Comparison of ENCODE assay signal across 16 cellular contexts in the genomic region with DNA sequence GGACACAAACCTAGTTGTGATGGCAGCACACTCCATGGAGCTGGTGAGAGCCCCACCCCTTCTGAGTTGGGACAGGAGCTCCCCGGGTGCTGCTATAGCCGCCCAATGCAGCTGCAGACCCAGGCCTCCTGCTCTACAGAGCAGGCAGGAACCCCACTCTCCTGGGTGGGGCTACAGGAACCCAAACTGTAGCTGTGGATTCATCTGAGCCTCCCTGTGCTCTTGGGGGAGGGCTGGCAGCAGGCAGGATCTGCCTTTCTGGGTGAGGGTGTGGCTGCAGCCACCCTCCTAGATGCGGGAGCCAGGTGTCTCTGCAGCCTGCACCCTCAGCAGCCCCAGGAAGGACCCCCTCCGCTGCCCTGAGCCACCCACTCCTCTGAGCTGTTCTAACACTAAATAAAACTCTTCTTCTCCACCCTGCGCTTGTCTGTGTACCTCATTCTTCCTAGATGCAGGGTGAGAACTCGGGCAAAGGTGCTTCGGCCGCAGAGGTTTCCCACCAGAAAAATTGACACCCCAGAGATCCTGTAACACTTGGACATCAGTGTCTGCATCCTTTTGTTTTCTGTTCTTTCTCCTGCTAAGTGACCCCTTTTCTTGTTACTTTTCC. TPM values are rescaled to one million over a fixed set of nuclear protein-coding genes. Genes with fewer than 3 reads are reported as not detected.
DNase-seq lines count a peak whose midpoint lies in the region; TF ChIP-seq lines count a peak whose summit lies in the region.
"Had no signal": no experiment of that assay in that cellular context is flagged by ENCODE, and none has a peak within 500 bp of the region (broad histone marks: within the 10 kb centered on the region; RNA-seq: fewer than 3 reads in every experiment).

No MANE protein-coding gene starts in this region.

- H3K4me3 Mint-ChIP-seq in mesothelial cell of epicardium: no peak overlapping the region
- H3K4me3 Mint-ChIP-seq: brain; effector memory CD8-positive, alpha-beta T cell had no signal

- peak overlapping the region; percentile 43; the same call in 1 of the 2 replicates for H2AFZ ChIP-seq in Loucy (ENCODE audit: low read length)
- peak overlapping the region; percentile 81 for H2AFZ ChIP-seq in mammary epithelial cell (ENCODE audit: low read depth, low read length)

- no peaks in the 10 kb centered on the region for H3K27me3 Mint-ChIP-seq in mesothelial cell of epicardium (ENCODE audit: low read depth)

- dilution Hi-C loops in mammary epithelial cell (cut with HindIII; ENCODE audit: low sequenced_read_pairs): no loop called here

- H3K27ac Mint-ChIP-seq in mesothelial cell of epicardium: peak overlapping the region; percentile 88
- H3K27ac Mint-ChIP-seq: effector memory CD8-positive, alpha-beta T cell had no signal

- H3K27me3 ChIP-seq in Loucy (ENCODE audit: insufficient read depth, low read length, poor library complexity, severe bottlenecking) (no peaks in the 10 kb centered on the region), mammary epithelial cell (ENCODE audit: insufficient read depth, low read length) (no peaks in the 10 kb centered on the region)
- H3K27me3 ChIP-seq: spleen had no signal

- H3K4me1 ChIP-seq in Loucy (ENCODE audit: insufficient read depth, low read length, poor library complexity, severe bottlenecking) (no peaks in the 10 kb centered on the region), mammary epithelial cell (ENCODE audit: insufficient read depth, low read length) (peaks cover 23% of the 10 kb centered on the region)
- H3K4me1 ChIP-seq: spleen had no signal

- no peaks in the 10 kb centered on the region for H3K9me3 Mint-ChIP-seq in mesothelial cell of epicardium
- H3K9me3 Mint-ChIP-seq: effector memory CD8-positive, alpha-beta T cell had no signal

- H3K9me3 ChIP-seq in Loucy (ENCODE audit: insufficient read depth, low read depth, low read length) (no peaks in the 10 kb centered on the region), mammary epithelial cell (replicated peaks; ENCODE audit: insufficient read depth, low read length) (no peaks in the 10 kb centered on the region)
- H3K9me3 ChIP-seq: spleen had no signal

- TF ChIP-seq CTCF in Loucy (conservative IDR thresholded peaks at IDR 0.05; ENCODE audit: low read length) (no peak), mammary epithelial cell (conservative IDR thresholded peaks at IDR 0.05 in 1 of 2, IDR thresholded peaks at IDR 0.05 in 1 of 2; ENCODE audit: extremely low read depth in 1 of 2, insufficient read depth in 1 of 2, low read depth in 1 of 2, low read length in 2 of 2) (no peak), mesothelial cell of epicardium (IDR thresholded peaks at IDR 0.05; ENCODE audit: unreplicated experiment) (no peak)

- H3K9me2 ChIP-seq in Loucy (replicated peaks; ENCODE audit: low read depth, low read length): no peaks in the 10 kb centered on the region

- intact Hi-C loops in mammary epithelial cell (cut with micrococcal nuclease): loop anchor here (1.0 kb wide), 1 partner anchor 80 kb away; the partner anchor contains the start of gene NHLRC1

- H3K4me2 ChIP-seq in Loucy (ENCODE audit: low read depth, low read length, poor library complexity, severe bottlenecking) (no peak overlapping the region), mammary epithelial cell (ENCODE audit: insufficient read depth, low read depth, low read length) (peak overlapping the region; percentile 7)

- H3K4me3 ChIP-seq in Loucy (ENCODE audit: low read length, poor library complexity, severe bottlenecking): no peak overlapping the region
- no peak overlapping the region for H3K4me3 ChIP-seq in mammary epithelial cell (replicated peaks in 1 of 3; ENCODE audit: insufficient read depth in 1 of 3, low read depth in 2 of 3, low read length in 3 of 3)
- H3K4me3 ChIP-seq: SK-N-MC, spleen had no signal

- H3K36me3 ChIP-seq in Loucy (ENCODE audit: insufficient read depth, low read length): no peaks in the 10 kb centered on the region
- no peaks in the 10 kb centered on the region for H3K36me3 ChIP-seq in mammary epithelial cell (ENCODE audit: insufficient read depth, low read length)
- H3K36me3 ChIP-seq: spleen had no signal

- peak overlapping the region; percentile 17 for H3K27ac ChIP-seq in mammary epithelial cell (ENCODE audit: insufficient read depth, low read depth, low read length)
- peak overlapping the region; percentile 27 for H3K27ac ChIP-seq in temporal lobe (ENCODE audit: low read depth, low read length)
- H3K27ac ChIP-seq: SK-N-MC, spleen had no signal

- no peaks in the 10 kb centered on the region for H4K20me1 ChIP-seq in Loucy (ENCODE audit: insufficient read depth, low read length, poor library complexity, severe bottlenecking)
- no peaks in the 10 kb centered on the region for H4K20me1 ChIP-seq in mammary epithelial cell (ENCODE audit: insufficient read depth, low read length)

- DNase-seq in mammary epithelial cell: no peak
- DNase-seq in mesothelial cell of epicardium (ENCODE audit: low spot score in 2 of 2, unreplicated experiment in 2 of 2): no peak
- DNase-seq in NAMALWA (ENCODE audit: low spot score): no peak
- DNase-seq in hypothalamus (lab: John Stamatoyannopoulos, UW): no peak
- DNase-seq in NCI-H524 treated with DMSO at 0.1 percent for 48 hours (lab: John Stamatoyannopoulos, UW): no peak
- no peak for DNase-seq in HuH-7 (ENCODE audit: low spot score)
- DNase-seq: activated CD8-positive, alpha-beta memory T cell treated with anti-CD3 and anti-CD28 coated beads for 24 hours; activated effector memory CD4-positive, alpha-beta T cell treated with anti-CD3 and anti-CD28 coated beads, Interleukin-2, amount 50 U/mL, for 16 hours; DMS153; effector memory CD8-positive, alpha-beta T cell; NCI-H1930; spleen had no signal

- in situ Hi-C loops in mammary epithelial cell (cut with MboI; ENCODE audit: low sequenced_read_pairs in 2 of 2): no loop called here

- no peaks in the 10 kb centered on the region for H3F3A ChIP-seq in Loucy (ENCODE audit: low read depth)

- H3K9ac ChIP-seq in Loucy (ENCODE audit: low read depth, low read length, poor library complexity, severe bottlenecking) (no peak overlapping the region), mammary epithelial cell (ENCODE audit: insufficient read depth, low read length) (no peak overlapping the region)

- no TSS peak for BruUV-seq in mammary epithelial cell (replicated peaks; lab: Mats Ljungman, UMichigan)

- H3K36me3 Mint-ChIP-seq in mesothelial cell of epicardium: no peaks in the 10 kb centered on the region
- H3K36me3 Mint-ChIP-seq: brain had no signal

- CTCF ChIA-PET in mammary epithelial cell (lab: Charles Lee; ENCODE audit: low non-redundant PET): no interaction called here

- WGBS in mammary epithelial cell (ENCODE audit: low coverage, missing lambda C conversion rate): 77% methylated on average over 7 of the region's 8 CpGs

- H3K79me2 ChIP-seq in Loucy (ENCODE audit: insufficient read depth, low read length): no peaks in the 10 kb centered on the region
- H3K79me2 ChIP-seq in mammary epithelial cell (ENCODE audit: insufficient read depth, low read length): no peaks in the 10 kb centered on the region

- H3K4me1 Mint-ChIP-seq in mesothelial cell of epicardium: peaks cover 44% of the 10 kb centered on the region

RNA-seq across cellular contexts. Expression of gene KIF13A, which starts 55.2 kb away (rescaled TPM):
- total RNA-seq in mammary epithelial cell: 10 to 100 TPM; 71.2 to 85.5 TPM
- 36.9 TPM for polyA plus RNA-seq in mammary epithelial cell
- 69.5 TPM for polyA minus RNA-seq in mammary epithelial cell
- 52.2 to 57.0 TPM (median 54.4 TPM) in 3 replicates for total RNA-seq in mesothelial cell of epicardium
- total RNA-seq in temporal lobe: 14.5 TPM
